Comparison of ENCODE assay signal across 7 cellular contexts in the genomic region with DNA sequence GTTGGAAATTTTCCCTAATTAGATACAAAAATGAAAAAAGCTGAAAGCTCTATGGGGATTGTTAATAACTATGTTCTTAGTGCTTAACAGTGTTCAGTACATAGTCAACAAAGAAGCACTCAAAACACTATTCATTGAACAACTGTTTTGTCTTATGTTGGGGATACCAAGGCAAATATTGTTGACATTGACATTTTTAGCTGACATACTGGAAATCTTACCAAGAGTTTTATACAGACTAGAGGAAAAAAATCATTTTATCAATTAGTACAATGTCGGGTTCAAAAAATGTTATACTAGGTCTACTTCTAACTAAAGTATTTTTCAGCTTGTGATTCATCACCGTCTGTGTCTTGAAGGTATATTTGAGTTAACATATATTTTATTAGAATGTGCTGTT.
"Had no signal": no experiment of that assay in that cellular context is flagged by ENCODE, and none has a peak within 500 bp of the region (broad histone marks: within the 10 kb centered on the region; RNA-seq: fewer than 3 reads in every experiment).

No MANE protein-coding gene starts in this region.

- H3K4me3 ChIP-seq: GM23338 had no signal

- H2AFZ ChIP-seq: GM23338 had no signal

- H3K27ac ChIP-seq: KMS-11 had no signal

- DNase-seq: H9, HCEC 1CT, KBM-7 had no signal

- H3K9ac ChIP-seq: KMS-11 had no signal

- H3K4me2 ChIP-seq: GM23338, KMS-11 had no signal

- FAIRE-seq: H1, HTR-8/SVneo had no signal

- ATAC-seq: GM23338 had no signal
